Comparison of ENCODE assay signal across 25 cellular contexts in genomic region chr11:13862845-13863392, GRCh38.
"Had no signal": no experiment of that assay in that cellular context is flagged by ENCODE, and none has a peak within 500 bp of the region (broad histone marks: within the 10 kb centered on the region; RNA-seq: fewer than 3 reads in every experiment).

No MANE protein-coding gene starts in this region.

- H3K9me3 Mint-ChIP-seq: endodermal cell, memory B cell had no signal

- H3K4me2 ChIP-seq: smooth muscle cell had no signal

- H3K27me3 ChIP-seq: esophagus squamous epithelium, gastroesophageal sphincter, sigmoid colon, testis, uterus had no signal

- H3K27ac ChIP-seq: esophagus squamous epithelium, gastroesophageal sphincter, sigmoid colon, testis, uterus, VCaP had no signal

- H3K36me3 Mint-ChIP-seq: memory B cell; stimulated activated memory B cell treated with anti-CD40 and anti-IgM and Interleukin-4, amounts not matched to agents 10 μg/mL and 1 μg/mL and 100 μg/mL, for 72 hours had no signal

- ATAC-seq: activated CD4-positive, CD25-positive, alpha-beta regulatory T cell treated with anti-CD3 and anti-CD28 coated beads, Interleukin-2, amount 50 U/mL, for 24 hours; gastroesophageal sphincter; left cardiac atrium; stimulated activated memory B cell treated with anti-CD40 and anti-IgM and Interleukin-4, amounts not matched to agents 10 μg/mL and 1 μg/mL and 100 μg/mL, for 72 hours had no signal

- H3K36me3 ChIP-seq: esophagus squamous epithelium, gastroesophageal sphincter, sigmoid colon, uterus had no signal

- H3K27ac Mint-ChIP-seq: endodermal cell; memory B cell; nephron progenitor cell; stimulated activated memory B cell treated with anti-CD40 and anti-IgM and Interleukin-4, amounts not matched to agents 10 μg/mL and 1 μg/mL and 100 μg/mL, for 72 hours had no signal

- H3K4me3 ChIP-seq: esophagus squamous epithelium, gastroesophageal sphincter, sigmoid colon, smooth muscle cell, testis, uterus had no signal

- H3K9me3 ChIP-seq: esophagus squamous epithelium, gastroesophageal sphincter, sigmoid colon, testis, uterus had no signal

- H3K4me1 ChIP-seq: esophagus squamous epithelium, gastroesophageal sphincter, sigmoid colon, testis, uterus had no signal

- DNase-seq: activated CD4-positive, alpha-beta T cell treated with anti-CD3 and anti-CD28 coated beads, Interleukin-2, amount 50 U/mL, for 4 hours; activated CD8-positive, alpha-beta memory T cell treated with anti-CD3 and anti-CD28 coated beads, Interleukin-2, amount 50 U/mL, for 48 hours; activated effector memory CD4-positive, alpha-beta T cell treated with Interleukin-2 at 50 U/mL for 16 hours; activated naive CD8-positive, alpha-beta T cell treated with anti-CD3 and anti-CD28 coated beads, Interleukin-2, amount 10 ng/mL, durations not matched to agents 7 days and 5 days; activated T-cell treated with anti-CD3 and anti-CD28 coated beads, Interleukin-2, amount 50 U/mL, for 48 hours; cortex of kidney; endodermal cell; esophagus squamous epithelium; head of caudate nucleus; hypothalamus; left cardiac atrium; nephron progenitor cell; nucleus accumbens; retina; sigmoid colon; stimulated activated CD4-positive, alpha-beta T cell treated with anti-CD3 and anti-CD28 coated beads, Interleukin-15, amount 100 ng/mL, for 24 hours; T-helper 2 cell; testis; uterus had no signal
